15 cellular contexts compared by ENCODE assay signal in genomic region chr22:24006207-24006913, GRCh38. TPM values are rescaled to one million over a fixed set of nuclear protein-coding genes. Genes with fewer than 3 reads are reported as not detected.
DNase-seq lines count a peak whose midpoint lies in the region; ATAC-seq, FAIRE-seq and TF ChIP-seq lines count a peak whose summit lies in the region.
"Had no signal": no experiment of that assay in that cellular context is flagged by ENCODE, and none has a peak within 500 bp of the region (broad histone marks: within the 10 kb centered on the region; RNA-seq: fewer than 3 reads in every experiment).

No MANE protein-coding gene starts in this region.

- no peak overlapping the region for H3K9ac ChIP-seq in K562 (ENCODE audit: insufficient read depth in 1 of 2, low read depth in 2 of 2, low read length in 2 of 2)
- H3K9ac ChIP-seq: KMS-11 had no signal

- H3K27ac ChIP-seq in K562 (ENCODE audit: extremely low read depth, low read depth, low read length) = no peak overlapping the region
- H3K27ac ChIP-seq in osteoblast (ENCODE audit: low read depth, low read length) = no peak overlapping the region
- H3K27ac ChIP-seq in lower lobe of right lung = no peak overlapping the region
- H3K27ac ChIP-seq: KMS-11, PC-9 had no signal

- H4K20me1 ChIP-seq in K562 (replicated peaks; ENCODE audit: control insufficient read depth, insufficient read depth, low read length) (no peaks in the 10 kb centered on the region), osteoblast (ENCODE audit: insufficient read depth, low read length) (no peaks in the 10 kb centered on the region)

- no peak for ATAC-seq in K562
- no peak for ATAC-seq in lower lobe of right lung

- H3K79me2 ChIP-seq in K562 (ENCODE audit: control insufficient read depth, insufficient read depth, low read length) = peaks cover 2% of the 10 kb centered on the region; the same call in 2 of the 3 replicates
- H3K79me2 ChIP-seq in osteoblast (ENCODE audit: insufficient read depth, low read length) = peaks cover 2% of the 10 kb centered on the region

- no peaks in the 10 kb centered on the region for H3K9me1 ChIP-seq in K562 (ENCODE audit: control insufficient read depth, insufficient read depth, low read length)

- H2AFZ ChIP-seq in K562 (ENCODE audit: low read depth, low read length) (no peak overlapping the region), osteoblast (ENCODE audit: low read length) (no peak overlapping the region)
- H2AFZ ChIP-seq: PC-9 had no signal

- no peak for TF ChIP-seq RAD21 in K562 (CRISPR knock-in tag; conservative IDR thresholded peaks at IDR 0.05 in 1 of 2, IDR thresholded peaks at IDR 0.05 in 1 of 2)

- H3K9me3 ChIP-seq in K562 (replicated peaks; ENCODE audit: control insufficient read depth, insufficient read depth, low read depth, low read length) (peaks cover 3% of the 10 kb centered on the region; the same call in 1 of the 2 replicates), osteoblast (ENCODE audit: low read depth, low read length) (no peaks in the 10 kb centered on the region), lower lobe of right lung (no peaks in the 10 kb centered on the region)

- 32% methylated on average over 8 of the region's 10 CpGs for WGBS in K562 (ENCODE audit: insufficient coverage, low coverage, missing lambda C conversion rate)

- no peak for FAIRE-seq in K562 (lab: Jason Lieb, UNC)

- TF ChIP-seq EP300 in K562 (IDR thresholded peaks at IDR 0.05; ENCODE audit: low read length) = no peak

- in situ Hi-C loops in K562 (cut with MboI) = loop anchor here (5.0 kb wide), 1 partner anchor 69 kb away; no protein-coding TSS in a partner anchor

- TF ChIP-seq POLR2A in K562 (conservative IDR thresholded peaks at IDR 0.05) = no peak

- peaks cover 14 to 21% of the 10 kb centered on the region in 2 experiments; a peak in 4 of 5 replicates for H3K4me1 ChIP-seq in K562 (replicated peaks in 1 of 2; ENCODE audit: control insufficient read depth in 2 of 2, insufficient read depth in 2 of 2, low read length in 2 of 2)
- H3K4me1 ChIP-seq in osteoblast (ENCODE audit: insufficient read depth, low read length) = no peaks in the 10 kb centered on the region
- H3K4me1 ChIP-seq in lower lobe of right lung = no peaks in the 10 kb centered on the region

- no peak for TF ChIP-seq CTCF in K562 (IDR thresholded peaks at IDR 0.05 in 2 of 3, conservative IDR thresholded peaks at IDR 0.05 in 1 of 3; ENCODE audit: insufficient read depth in 2 of 3, low read depth in 1 of 3, low read length in 3 of 3)
- no peak for TF ChIP-seq CTCF in osteoblast (IDR thresholded peaks at IDR 0.05; ENCODE audit: extremely low read depth, low read depth, low read length)
- no peak for TF ChIP-seq CTCF in lower lobe of right lung (IDR thresholded peaks at IDR 0.05)

- no TSS peak for BruUV-seq in K562 (replicated peaks; lab: Mats Ljungman, UMichigan)

- POLR2A ChIA-PET in K562 (lab: Yijun Ruan, JAX) = interaction anchor here (1.1 kb wide), 1 partner anchor 10 kb away, joined by 3 read pairs; no protein-coding TSS in a partner anchor

- DNase-seq in H7 (peak; percentile 51), K562 (ENCODE audit: extremely low read depth in 1 of 4, low spot score in 3 of 4) (no peak), osteoblast (ENCODE audit: insufficient read length, low spot score, missing footprints) (peak; percentile 82), lower lobe of right lung (no peak)
- DNase-seq in central memory CD4-positive, alpha-beta T cell = no peak
- DNase-seq: Calu3; CD4-positive, alpha-beta memory T cell; DMS53; NCI-H1092; NCI-H146; NCI-H2081 treated with DMSO at 0.1 percent for 48 hours; NCI-H510A treated with DMSO at 0.1 percent for 48 hours; PC-9 had no signal

- H3K27me3 ChIP-seq in H7 (ENCODE audit: control insufficient read depth, insufficient read depth, low read length) = no peaks in the 10 kb centered on the region; the same call in 1 of the 2 replicates
- no peaks in the 10 kb centered on the region for H3K27me3 ChIP-seq in K562 (ENCODE audit: control insufficient read depth in 2 of 2, insufficient read depth in 2 of 2, low read length in 2 of 2)
- no peaks in the 10 kb centered on the region for H3K27me3 ChIP-seq in osteoblast (ENCODE audit: insufficient read depth, low read length)
- H3K27me3 ChIP-seq in lower lobe of right lung (ENCODE audit: low read depth) = no peaks in the 10 kb centered on the region

- CTCF ChIA-PET in K562 (lab: Yijun Ruan, JAX; ENCODE audit: low intra/inter-chr PET ratio) = no interaction called here

- H3K4me2 ChIP-seq in K562 (ENCODE audit: insufficient read depth, low read length) (no peak overlapping the region), osteoblast (ENCODE audit: insufficient read depth, low read length) (no peak overlapping the region)
- H3K4me2 ChIP-seq: KMS-11, PC-9 had no signal

- intact Hi-C loops in K562 (cut with micrococcal nuclease) (no loop called here), lower lobe of right lung (cut with DNase I) (no loop called here)

- H3K36me3 ChIP-seq in H7 (replicated peaks; ENCODE audit: control insufficient read depth, insufficient read depth, low read length) = no peaks in the 10 kb centered on the region
- H3K36me3 ChIP-seq in K562 (ENCODE audit: control insufficient read depth, insufficient read depth, low read length) = no peaks in the 10 kb centered on the region
- H3K36me3 ChIP-seq in osteoblast (ENCODE audit: insufficient read depth, low read length) = no peaks in the 10 kb centered on the region
- H3K36me3 ChIP-seq in lower lobe of right lung = no peaks in the 10 kb centered on the region

- H3K4me3 ChIP-seq in H7 (ENCODE audit: insufficient read depth, low read depth, low read length) (no peak overlapping the region), K562 (no peak overlapping the region), osteoblast (ENCODE audit: insufficient read depth, low read length) (no peak overlapping the region), lower lobe of right lung (no peak overlapping the region)
- H3K4me3 ChIP-seq: PC-9 had no signal

RNA-seq across cellular contexts. Expression of gene GSTT4, which starts 1.1 kb away (rescaled TPM):
- total RNA-seq in H7 (2014; rRNA removed; shearing (Covaris generic)) = not detected in 2 replicates
- not detected in 2 replicates for total RNA-seq in K562 (2011; cell fraction: chromatin; rRNA removed; ENCODE audit: low replicate concordance)
- total RNA-seq in K562 (2011; cell fraction: nucleolus; rRNA removed) = not detected in 2 replicates
- not detected in 2 replicates for total RNA-seq in K562 (2011; cell fraction: nucleoplasm; rRNA removed)
- not detected in 2 replicates for total RNA-seq in K562 (2014; rRNA removed)
- not detected in 2 replicates for total RNA-seq in K562 (2014; rRNA removed; fragmentation: Illumina TruSeq; extraction: Trizol)
- total RNA-seq in K562 (2015; rRNA removed; fragmentation: Illumina TruSeq; extraction: Trizol) = not detected in 2 replicates
- total RNA-seq in K562 (2021) = not detected in 2 replicates
- not detected in 2 replicates for polyA plus RNA-seq in K562 (2011; rRNA removed)
- polyA plus RNA-seq in K562 (2011; cell fraction: cytosol; rRNA removed) = not detected in 2 replicates
- not detected in 2 replicates for polyA plus RNA-seq in K562 (2011; cell fraction: nucleus; rRNA removed)
- polyA plus RNA-seq in K562 (2012) = not detected in 2 replicates
- polyA plus RNA-seq in K562 (2014; fragmentation: Illumina TruSeq; extraction: Trizol) = not detected in 2 replicates
- polyA plus RNA-seq in K562 (2014; fragmentation: Nextera tagmentation; extraction: Ambion mirVana) = not detected
- polyA plus RNA-seq in K562 (2014; rRNA removed) = not detected in 2 replicates
- polyA minus RNA-seq in K562 (2011; rRNA and poly(A)+ RNA removed) = not detected in 2 replicates
- polyA minus RNA-seq in K562 (2011; cell fraction: cytosol; rRNA and poly(A)+ RNA removed) = not detected in 2 replicates
- polyA minus RNA-seq in K562 (2011; cell fraction: nucleus; rRNA and poly(A)+ RNA removed) = not detected in 2 replicates
- not detected in 2 replicates for total RNA-seq in osteoblast
- not detected for total RNA-seq in lower lobe of right lung
- total RNA-seq: Calu3; CD4-positive, alpha-beta memory T cell; MCF 10A; PC-9 had no signal
- polyA plus RNA-seq: CD4-positive, alpha-beta memory T cell had no signal

RNA-seq across cellular contexts. Expression of gene CABIN1, which starts 4.7 kb away (rescaled TPM):
- 55.3 and 55.9 TPM in 2 replicates for total RNA-seq in H7 (2014; rRNA removed; shearing (Covaris generic))
- 158 and 241 TPM in 2 replicates for total RNA-seq in K562 (2011; cell fraction: chromatin; rRNA removed; ENCODE audit: low replicate concordance)
- total RNA-seq in K562 (2011; cell fraction: nucleolus; rRNA removed) = 103 and 108 TPM in 2 replicates
- 85.7 and 91.6 TPM in 2 replicates for total RNA-seq in K562 (2011; cell fraction: nucleoplasm; rRNA removed)
- 32.2 and 46.2 TPM in 2 replicates for total RNA-seq in K562 (2014; rRNA removed)
- total RNA-seq in K562 (2014; rRNA removed; fragmentation: Illumina TruSeq; extraction: Trizol) = 20.6 and 20.9 TPM in 2 replicates
- total RNA-seq in K562 (2015; rRNA removed; fragmentation: Illumina TruSeq; extraction: Trizol) = 21.3 and 24.2 TPM in 2 replicates
- total RNA-seq in K562 (2021) = 55.1 and 60.9 TPM in 2 replicates
- 6.8 and 10.6 TPM in 2 replicates for polyA plus RNA-seq in K562 (2011; rRNA removed)
- 9.2 and 11.7 TPM in 2 replicates for polyA plus RNA-seq in K562 (2011; cell fraction: cytosol; rRNA removed)
- polyA plus RNA-seq in K562 (2011; cell fraction: nucleus; rRNA removed) = 32.0 and 42.8 TPM in 2 replicates
- polyA plus RNA-seq in K562 (2012) = 35.2 and 37.2 TPM in 2 replicates
- 33.2 and 33.9 TPM in 2 replicates for polyA plus RNA-seq in K562 (2014; fragmentation: Illumina TruSeq; extraction: Trizol)
- 1 to 10 TPM; 4.2 to 4.7 TPM for polyA plus RNA-seq in K562 (2014; fragmentation: Nextera tagmentation; extraction: Ambion mirVana)
- 17.7 and 19.3 TPM in 2 replicates for polyA plus RNA-seq in K562 (2014; rRNA removed)
- polyA minus RNA-seq in K562 (2011; rRNA and poly(A)+ RNA removed) = 24.5 and 24.8 TPM in 2 replicates
- 32.0 and 42.5 TPM in 2 replicates for polyA minus RNA-seq in K562 (2011; cell fraction: cytosol; rRNA and poly(A)+ RNA removed)
- polyA minus RNA-seq in K562 (2011; cell fraction: nucleus; rRNA and poly(A)+ RNA removed) = 32.0 and 41.9 TPM in 2 replicates
- 45.4 and 46.3 TPM in 2 replicates for total RNA-seq in osteoblast
- 88.7 TPM for total RNA-seq in lower lobe of right lung

RNA-seq across cellular contexts. Expression of gene GSTT2, which starts 26.4 kb away (rescaled TPM):
- total RNA-seq in H7 (2014; rRNA removed; shearing (Covaris generic)) = 0.48 TPM in 1 of 2 replicates, not detected in the other
- total RNA-seq in K562 (2011; cell fraction: chromatin; rRNA removed; ENCODE audit: low replicate concordance) = not detected in 2 replicates
- total RNA-seq in K562 (2011; cell fraction: nucleolus; rRNA removed) = not detected in 2 replicates
- total RNA-seq in K562 (2011; cell fraction: nucleoplasm; rRNA removed) = not detected in 2 replicates
- not detected in 2 replicates for total RNA-seq in K562 (2014; rRNA removed)
- not detected in 2 replicates for total RNA-seq in K562 (2014; rRNA removed; fragmentation: Illumina TruSeq; extraction: Trizol)
- total RNA-seq in K562 (2015; rRNA removed; fragmentation: Illumina TruSeq; extraction: Trizol) = not detected in 2 replicates
- not detected in 2 replicates for total RNA-seq in K562 (2021)
- polyA plus RNA-seq in K562 (2011; rRNA removed) = not detected in 2 replicates
- not detected in 2 replicates for polyA plus RNA-seq in K562 (2011; cell fraction: cytosol; rRNA removed)
- polyA plus RNA-seq in K562 (2011; cell fraction: nucleus; rRNA removed) = not detected in 2 replicates
- not detected in 2 replicates for polyA plus RNA-seq in K562 (2012)
- polyA plus RNA-seq in K562 (2014; fragmentation: Illumina TruSeq; extraction: Trizol) = not detected in 2 replicates
- not detected for polyA plus RNA-seq in K562 (2014; fragmentation: Nextera tagmentation; extraction: Ambion mirVana)
- not detected in 2 replicates for polyA plus RNA-seq in K562 (2014; rRNA removed)
- polyA minus RNA-seq in K562 (2011; rRNA and poly(A)+ RNA removed) = not detected in 2 replicates
- polyA minus RNA-seq in K562 (2011; cell fraction: cytosol; rRNA and poly(A)+ RNA removed) = not detected in 2 replicates
- polyA minus RNA-seq in K562 (2011; cell fraction: nucleus; rRNA and poly(A)+ RNA removed) = not detected in 2 replicates
- 0.59 and 1.1 TPM in 2 replicates for total RNA-seq in osteoblast
- total RNA-seq in lower lobe of right lung = 3.0 TPM
- total RNA-seq: CD4-positive, alpha-beta memory T cell; MCF 10A had no signal
- polyA plus RNA-seq: CD4-positive, alpha-beta memory T cell had no signal

RNA-seq across cellular contexts. Expression of gene DDT, which starts 32.1 kb away (rescaled TPM):
- total RNA-seq in H7 (2014; rRNA removed; shearing (Covaris generic)) = 317 and 422 TPM in 2 replicates
- 42.1 and 59.0 TPM in 2 replicates for total RNA-seq in K562 (2011; cell fraction: chromatin; rRNA removed; ENCODE audit: low replicate concordance)
- total RNA-seq in K562 (2011; cell fraction: nucleolus; rRNA removed) = 56.4 and 60.1 TPM in 2 replicates
- 58.1 and 60.2 TPM in 2 replicates for total RNA-seq in K562 (2011; cell fraction: nucleoplasm; rRNA removed)
- total RNA-seq in K562 (2014; rRNA removed) (173 and 205 TPM in 2 replicates), K562 (2014; rRNA removed; fragmentation: Illumina TruSeq; extraction: Trizol) (63.2 and 65.8 TPM in 2 replicates), K562 (2015; rRNA removed; fragmentation: Illumina TruSeq; extraction: Trizol) (48.4 and 61.0 TPM in 2 replicates), K562 (2021) (127 and 136 TPM in 2 replicates), osteoblast (80.3 and 83.4 TPM in 2 replicates), lower lobe of right lung (102 TPM)
- polyA plus RNA-seq in K562 (2011; rRNA removed) (159 and 170 TPM in 2 replicates), K562 (2014; fragmentation: Illumina TruSeq; extraction: Trizol) (24.0 and 45.8 TPM in 2 replicates), K562 (2014; fragmentation: Nextera tagmentation; extraction: Ambion mirVana) (10 to 100 TPM; 25.0 to 31.8 TPM), K562 (2014; rRNA removed) (209 and 281 TPM in 2 replicates)
- 165 and 353 TPM in 2 replicates for polyA plus RNA-seq in K562 (2011; cell fraction: cytosol; rRNA removed)
- polyA plus RNA-seq in K562 (2011; cell fraction: nucleus; rRNA removed) = 140 and 197 TPM in 2 replicates
- polyA plus RNA-seq in K562 (2012) = 120 and 196 TPM in 2 replicates
- polyA minus RNA-seq in K562 (2011; rRNA and poly(A)+ RNA removed) = 16.1 and 17.2 TPM in 2 replicates
- polyA minus RNA-seq in K562 (2011; cell fraction: cytosol; rRNA and poly(A)+ RNA removed) = 30.7 and 47.4 TPM in 2 replicates
- polyA minus RNA-seq in K562 (2011; cell fraction: nucleus; rRNA and poly(A)+ RNA removed) = 18.3 and 21.0 TPM in 2 replicates

RNA-seq across cellular contexts. Expression of gene DDTL, which starts 39.7 kb away (rescaled TPM):
- total RNA-seq in H7 (2014; rRNA removed; shearing (Covaris generic)) = 3.5 and 4.2 TPM in 2 replicates
- 0.21 and 0.46 TPM in 2 replicates for total RNA-seq in K562 (2011; cell fraction: chromatin; rRNA removed; ENCODE audit: low replicate concordance)
- 0.33 TPM in 1 of 2 replicates, not detected in the other for total RNA-seq in K562 (2011; cell fraction: nucleolus; rRNA removed)
- total RNA-seq in K562 (2011; cell fraction: nucleoplasm; rRNA removed) = 0.37 TPM in 1 of 2 replicates, not detected in the other
- total RNA-seq in K562 (2014; rRNA removed) (0.59 and 0.94 TPM in 2 replicates), K562 (2014; rRNA removed; fragmentation: Illumina TruSeq; extraction: Trizol) (not detected in 2 replicates), K562 (2015; rRNA removed; fragmentation: Illumina TruSeq; extraction: Trizol) (not detected in 2 replicates), K562 (2021) (not detected in 2 replicates), osteoblast (1.8 TPM in 2 replicates), lower lobe of right lung (2.9 TPM)
- polyA plus RNA-seq in K562 (2011; rRNA removed) (0.08 and 0.15 TPM in 2 replicates), K562 (2014; fragmentation: Illumina TruSeq; extraction: Trizol) (not detected in 2 replicates), K562 (2014; fragmentation: Nextera tagmentation; extraction: Ambion mirVana) (1 to 10 TPM in 1 of 2 experiments, under 1 TPM in 1; 0.87 to 1.7 TPM), K562 (2014; rRNA removed) (0.05 and 0.30 TPM in 2 replicates)
- not detected in 2 replicates for polyA plus RNA-seq in K562 (2011; cell fraction: cytosol; rRNA removed)
- polyA plus RNA-seq in K562 (2011; cell fraction: nucleus; rRNA removed) = 0.17 and 0.20 TPM in 2 replicates
- 5.1 and 6.3 TPM in 2 replicates for polyA plus RNA-seq in K562 (2012)
- polyA minus RNA-seq in K562 (2011; rRNA and poly(A)+ RNA removed) = not detected in 2 replicates
- not detected in 2 replicates for polyA minus RNA-seq in K562 (2011; cell fraction: cytosol; rRNA and poly(A)+ RNA removed)
- polyA minus RNA-seq in K562 (2011; cell fraction: nucleus; rRNA and poly(A)+ RNA removed) = not detected in 2 replicates
- total RNA-seq: PC-9 had no signal

Comparison
In these comparisons a context has a peak if more than half of its experiments do, and no peak if none do; other contexts are left out.
1. DNase-seq: peak in H7 (single experiment) and osteoblast (single experiment); none in K562 (0 of 4), central memory CD4-positive, alpha-beta T cell (single experiment) and lower lobe of right lung (single experiment).